In the genomic region with DNA sequence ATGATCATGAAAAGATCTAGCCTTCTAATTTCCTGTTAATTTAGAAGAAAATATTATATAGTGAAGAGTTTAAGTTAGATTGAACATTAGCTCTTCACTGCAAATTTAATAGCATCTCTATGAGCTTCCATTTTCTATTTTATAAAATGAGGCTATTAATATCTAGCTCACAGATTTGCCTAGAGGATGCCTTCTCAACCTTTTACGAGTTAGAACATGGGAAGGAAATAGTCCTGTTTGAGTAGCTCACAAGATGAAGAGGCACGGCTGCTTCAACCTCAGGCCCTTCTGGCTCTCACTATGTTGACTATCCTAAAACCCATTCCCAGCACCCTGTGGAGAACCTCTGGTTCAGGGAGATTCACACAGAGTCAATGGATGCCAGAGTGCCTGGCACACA, we compare ENCODE assay signal across 19 cellular contexts.
DNase-seq lines count a peak whose midpoint lies in the region; ATAC-seq and TF ChIP-seq lines count a peak whose summit lies in the region.
"Had no signal": no experiment of that assay in that cellular context is flagged by ENCODE, and none has a peak within 500 bp of the region (broad histone marks: within the 10 kb centered on the region; RNA-seq: fewer than 3 reads in every experiment).

No MANE protein-coding gene starts in this region.

- H3K9ac ChIP-seq in H9 (ENCODE audit: extremely low read depth, insufficient read length, low read length) = no peak overlapping the region

- H3K79me2 ChIP-seq in H9 (ENCODE audit: insufficient read depth, low read length) = no peaks in the 10 kb centered on the region
- no peaks in the 10 kb centered on the region for H3K79me2 ChIP-seq in hepatocyte

- H3K36me3 ChIP-seq in hepatocyte (replicated peaks; ENCODE audit: insufficient read depth, low read depth) = no peaks in the 10 kb centered on the region
- H3K36me3 ChIP-seq: HAP-1 had no signal

- no peak overlapping the region for H2AFZ ChIP-seq in H9 (ENCODE audit: low read length)
- H2AFZ ChIP-seq in hepatocyte = no peak overlapping the region

- H3K4me1 ChIP-seq in H9 (ENCODE audit: insufficient read depth, low read length) (no peaks in the 10 kb centered on the region), hepatocyte (ENCODE audit: insufficient read depth) (no peaks in the 10 kb centered on the region)
- H3K4me1 ChIP-seq: A549, HAP-1 had no signal

- no peaks in the 10 kb centered on the region; the same call in 1 of the 2 replicates for H3K27me3 Mint-ChIP-seq in H9 (ENCODE audit: low read depth)
- H3K27me3 Mint-ChIP-seq: CD4-positive, alpha-beta T cell had no signal

- H3K4me2 ChIP-seq in H9 (ENCODE audit: insufficient read depth, insufficient read length, low read length) (no peak overlapping the region), hepatocyte (no peak overlapping the region)
- H3K4me2 ChIP-seq: A549 had no signal

- H3K14ac ChIP-seq in H9 (ENCODE audit: insufficient read depth, low read length) = no peak overlapping the region

- H4K8ac ChIP-seq in H9 (replicated peaks; ENCODE audit: insufficient read length, low read depth, low read length) = no peak overlapping the region

- no peak overlapping the region for H2BK15ac ChIP-seq in H9 (ENCODE audit: low read depth, low read length)

- no peak overlapping the region for H4K91ac ChIP-seq in H9 (ENCODE audit: insufficient read length, low read depth, low read length)

- no peaks in the 10 kb centered on the region for H3K23me2 ChIP-seq in H9 (ENCODE audit: insufficient read length, low read depth, low read length, poor library complexity, severe bottlenecking)

- H4K5ac ChIP-seq in H9 (ENCODE audit: insufficient read length, low read depth, low read length) = peak overlapping the region; percentile 53

- DNase-seq in DMS 273 (lab: John Stamatoyannopoulos, UW; ENCODE audit: unreplicated experiment) (peak; percentile 31), DMS 273 treated with DMSO at 0.1 percent for 48 hours (lab: John Stamatoyannopoulos, UW) (no peak), H9 (no peak), astrocyte of the hippocampus (ENCODE audit: low read depth, low spot score) (peak; percentile 23), retina (peak; percentile 27), sciatic nerve (ENCODE audit: low spot score) (no peak), hepatocyte (ENCODE audit: low spot score) (no peak)
- DNase-seq: AML-193; CD4-positive, alpha-beta T cell; DMS53; DND-41; EL had no signal

- H3K9me3 ChIP-seq in H9 (ENCODE audit: control insufficient read depth, low read depth, low read length) (no peaks in the 10 kb centered on the region), hepatocyte (ENCODE audit: low read depth) (no peaks in the 10 kb centered on the region)
- H3K9me3 ChIP-seq: A549, HAP-1 had no signal

- no peak overlapping the region for H2BK12ac ChIP-seq in H9 (ENCODE audit: insufficient read length, low read depth, low read length)

- H3K4me1 Mint-ChIP-seq in H9 = no peaks in the 10 kb centered on the region
- H3K4me1 Mint-ChIP-seq: IgD-negative memory B cell had no signal

- no peak overlapping the region for H3K56ac ChIP-seq in H9 (ENCODE audit: insufficient read length, low read depth, low read length)

- no peak overlapping the region for H3K4ac ChIP-seq in H9 (ENCODE audit: low read depth, low read length)

- no peaks in the 10 kb centered on the region for H3K79me1 ChIP-seq in H9 (ENCODE audit: insufficient read depth, low read depth, low read length, poor library complexity, severe bottlenecking)

- no peak overlapping the region for H3K27ac Mint-ChIP-seq in H9
- H3K27ac Mint-ChIP-seq: CD4-positive, alpha-beta T cell; IgD-negative memory B cell had no signal

- no peak overlapping the region for H2BK20ac ChIP-seq in H9 (ENCODE audit: low read depth, low read length, poor library complexity, severe bottlenecking)

- H3K27me3 ChIP-seq in H9 (ENCODE audit: insufficient read depth, low read length) = no peaks in the 10 kb centered on the region
- no peaks in the 10 kb centered on the region for H3K27me3 ChIP-seq in hepatocyte

- H3K18ac ChIP-seq in H9 (ENCODE audit: insufficient read length, low read depth, low read length) = no peak overlapping the region

- H4K20me1 ChIP-seq in H9 (ENCODE audit: control insufficient read depth, insufficient read depth, insufficient read length) (no peaks in the 10 kb centered on the region), hepatocyte (ENCODE audit: insufficient read depth, poor library complexity, severe bottlenecking) (no peaks in the 10 kb centered on the region)

- H3K4me3 ChIP-seq in hepatocyte = no peak overlapping the region
- H3K4me3 ChIP-seq: A549, GM12878, HAP-1 had no signal

- H3K27ac ChIP-seq in H9 (ENCODE audit: insufficient read length, low read depth, low read length) = no peak overlapping the region
- H3K27ac ChIP-seq in hepatocyte = no peak overlapping the region
- H3K27ac ChIP-seq: 22Rv1, A549, C4-2B had no signal

- H2BK5ac ChIP-seq in H9 (ENCODE audit: insufficient read length, low read length) = no peak overlapping the region

- no peak overlapping the region for H3K4me3 Mint-ChIP-seq in H9
- H3K4me3 Mint-ChIP-seq: CD4-positive, alpha-beta T cell; IgD-negative memory B cell had no signal

- no peak overlapping the region for H3T11ph ChIP-seq in H9 (ENCODE audit: low read length)

- no peak overlapping the region for H3K23ac ChIP-seq in H9 (ENCODE audit: insufficient read length, low read depth, low read length)

- no CpG with 5 or more reads among the region's 2 CpGs for WGBS in H9 (ENCODE audit: extremely low coverage, insufficient read length, low lambda C conversion rate)
- WGBS in hepatocyte (ENCODE audit: low lambda C conversion rate, missing lambda C conversion rate) = 81% methylated on average over 2 of the region's 2 CpGs

- intact Hi-C loops in sciatic nerve (cut with DNase I) = no loop called here

- H3K9me3 Mint-ChIP-seq in H9 = peaks cover 0 to 1% of the 10 kb centered on the region in 2 experiments; a peak in 1 of 5 replicates
- H3K9me3 Mint-ChIP-seq: CD4-positive, alpha-beta T cell had no signal

- H3K9me2 ChIP-seq in hepatocyte (replicated peaks; ENCODE audit: insufficient read depth) = no peaks in the 10 kb centered on the region

- no peak overlapping the region for H2AK5ac ChIP-seq in H9 (ENCODE audit: insufficient read length, low read length)

- no peaks in the 10 kb centered on the region for H3K36me3 Mint-ChIP-seq in H9 (ENCODE audit: insufficient read depth in 1 of 3, low read depth in 3 of 3)
- H3K36me3 Mint-ChIP-seq: IgD-negative memory B cell had no signal

- no peak for ATAC-seq in sciatic nerve
- ATAC-seq: A549, GM12878, HepG2 had no signal

- TF ChIP-seq CTCF in H9 (conservative IDR thresholded peaks at IDR 0.05) (no peak), hepatocyte (IDR thresholded peaks at IDR 0.05; ENCODE audit: poor library complexity) (no peak)

- no peak overlapping the region for H2BK120ac ChIP-seq in H9 (ENCODE audit: low read depth, low read length, poor library complexity, severe bottlenecking)

Comparison
In these comparisons a context has a peak if more than half of its experiments do, and no peak if none do; other contexts are left out.
1. DNase-seq: peak in DMS 273 (single experiment), astrocyte of the hippocampus (single experiment) and retina (single experiment); none in DMS 273 treated with DMSO at 0.1 percent for 48 hours (single experiment), H9 (single experiment), sciatic nerve (single experiment) and hepatocyte (single experiment).